ENCODE assay signal across 8 cellular contexts in the genomic region with DNA sequence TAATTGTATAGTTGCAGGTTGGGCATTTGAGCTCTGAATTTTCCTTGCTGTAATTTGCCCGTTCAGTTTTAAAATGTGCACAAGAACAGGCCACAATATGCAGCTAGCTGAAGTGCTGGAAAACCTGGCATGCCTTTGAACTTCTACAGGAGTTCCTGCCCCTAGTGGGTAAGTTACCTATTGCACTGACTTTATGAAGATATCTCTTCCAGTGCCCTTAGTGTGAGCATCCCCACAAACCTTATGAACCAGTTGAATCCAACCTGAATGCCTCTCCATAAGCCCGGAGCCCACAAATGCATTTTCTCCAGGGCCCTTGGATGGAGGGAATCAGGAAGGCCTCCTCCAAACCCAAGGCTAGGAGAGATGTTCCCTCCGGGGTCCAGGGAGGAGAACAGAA.
DNase-seq lines count a peak whose midpoint lies in the region; ATAC-seq and TF ChIP-seq lines count a peak whose summit lies in the region.

No MANE protein-coding gene starts in this region.

- peaks cover 0 to 6% (median 0%) of the 10 kb centered on the region in 3 donors for H3K36me3 ChIP-seq in tibial nerve

- H3K27ac ChIP-seq in VCaP, result no peak overlapping the region
- no peak overlapping the region for H3K27ac ChIP-seq in tibial nerve

- intact Hi-C loops in Calu3 (cut with micrococcal nuclease; ENCODE audit: unreplicated experiment), result loop anchor here (10.0 kb wide), 1 partner anchor 259 kb away; no protein-coding TSS in a partner anchor

- peak; percentile 53 for ATAC-seq in HG02885 (IDR thresholded peaks at IDR 0.05; ENCODE audit: poor library complexity, unreplicated experiment)
- no peak for ATAC-seq in HG03045 (IDR thresholded peaks at IDR 0.05; ENCODE audit: unreplicated experiment)

- 87 to 93% methylated on average over 3 of the region's 3 CpGs for WGBS in tibial nerve, 2 donors

- H3K4me3 Mint-ChIP-seq in Calu3 (ENCODE audit: low read depth, unreplicated experiment), result no peak overlapping the region

- no peaks in the 10 kb centered on the region for H3K9me3 Mint-ChIP-seq in Calu3 (ENCODE audit: low read depth, unreplicated experiment)

- H3K9me3 ChIP-seq in tibial nerve, result no peaks in the 10 kb centered on the region

- BruUV-seq in Calu3 (replicated peaks; lab: Mats Ljungman, UMichigan), result no TSS peak

- no peak overlapping the region for H3K27ac Mint-ChIP-seq in Calu3 (ENCODE audit: unreplicated experiment)

- peaks cover 21% of the 10 kb centered on the region for H3K36me3 Mint-ChIP-seq in Calu3 (ENCODE audit: insufficient read depth, unreplicated experiment)

- no peaks in the 10 kb centered on the region for H3K27me3 Mint-ChIP-seq in Calu3 (ENCODE audit: unreplicated experiment)

- no peak for DNase-seq in Calu3
- DNase-seq in kidney tubule cell (ENCODE audit: low spot score), result peak; percentile 41
- DNase-seq in NCI-H2196 (lab: John Stamatoyannopoulos, UW; ENCODE audit: unreplicated experiment), result no peak
- no peak for DNase-seq in C1 segment of cervical spinal cord (lab: John Stamatoyannopoulos, UW)
- DNase-seq in tibial nerve (ENCODE audit: low spot score in 2 of 2), result no peak

- H3K4me3 ChIP-seq in tibial nerve, result no peak overlapping the region

- peaks cover 9% of the 10 kb centered on the region for H3K4me1 Mint-ChIP-seq in Calu3 (ENCODE audit: low read depth, unreplicated experiment)

- no peak for TF ChIP-seq EP300 in tibial nerve (IDR thresholded peaks at IDR 0.05)

- no peak for TF ChIP-seq POLR2A in tibial nerve (IDR thresholded peaks at IDR 0.05)

- H3K27me3 ChIP-seq in tibial nerve, result no peaks in the 10 kb centered on the region

- TF ChIP-seq CTCF in Calu3 (IDR thresholded peaks at IDR 0.05; ENCODE audit: unreplicated experiment) (peak; percentile 24), VCaP (conservative IDR thresholded peaks at IDR 0.05) (peak; percentile 51), tibial nerve (IDR thresholded peaks at IDR 0.05) (no peak)

- H3K4me1 ChIP-seq in tibial nerve, result peaks cover 0 to 8% (median 0%) of the 10 kb centered on the region in 4 donors

- CTCF ChIA-PET in Calu3 (lab: Charles Lee), result interaction anchor here (0.9 kb wide), 1 partner anchor 1381 kb away, joined by 3 read pairs; no protein-coding TSS in a partner anchor

Comparison
In these comparisons a context has a peak if more than half of its experiments do, and no peak if none do; other contexts are left out.
1. CTCF ChIP-seq: peak in Calu3 (single experiment) and VCaP (single experiment); none in tibial nerve (0 of 5).